8 cellular contexts compared by ENCODE assay signal in the genomic region with DNA sequence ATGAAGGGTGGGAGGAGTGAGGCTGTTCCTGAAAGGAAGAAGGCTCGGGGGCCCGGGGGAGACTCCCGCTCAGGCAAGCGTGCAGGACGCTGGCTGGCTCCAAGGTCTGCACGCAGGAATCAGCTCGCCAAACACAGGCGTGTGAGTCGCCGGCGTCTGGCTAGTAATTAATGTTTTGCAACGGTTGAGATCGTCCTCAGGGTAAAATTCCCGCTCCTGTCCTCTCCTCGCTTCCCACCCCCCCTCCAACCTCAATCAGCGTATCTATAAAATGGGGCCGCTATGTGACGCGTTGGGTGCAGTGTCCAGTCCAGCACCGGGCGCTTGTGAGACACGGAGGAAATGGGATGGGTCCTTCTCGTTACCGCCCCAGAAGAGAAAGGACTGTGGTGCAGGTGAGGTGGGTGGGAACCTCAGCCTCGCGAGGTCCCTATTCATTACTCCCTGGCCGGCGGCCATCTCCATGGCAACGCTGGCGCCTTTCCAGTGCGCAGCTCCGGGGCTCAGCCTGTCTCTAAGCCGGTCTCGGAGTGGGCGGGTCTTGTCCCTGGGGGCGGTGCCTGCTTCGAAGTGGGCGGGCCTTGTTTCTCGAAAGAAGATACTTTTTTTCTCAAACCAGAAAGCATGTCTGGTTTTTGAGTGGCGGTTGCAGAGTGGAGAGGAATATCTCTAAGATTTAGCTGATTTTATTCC. TPM values are rescaled to one million over a fixed set of nuclear protein-coding genes. Genes with fewer than 3 reads are reported as not detected.
DNase-seq lines count a peak whose midpoint lies in the region; ATAC-seq and TF ChIP-seq lines count a peak whose summit lies in the region.

No MANE protein-coding gene starts in this region.

- no peak overlapping the region for H3K27ac ChIP-seq in GM23248
- H3K27ac ChIP-seq in MM.1S (ENCODE audit: low read length) = no peak overlapping the region
- peak overlapping the region; percentile 82 for H3K27ac ChIP-seq in neural progenitor cell

- H3F3A ChIP-seq in GM23248 (ENCODE audit: insufficient read depth) = peaks cover 6% of the 10 kb centered on the region
- no peaks in the 10 kb centered on the region for H3F3A ChIP-seq in MM.1S (ENCODE audit: insufficient read depth, low read length)
- peaks cover 62% of the 10 kb centered on the region for H3F3A ChIP-seq in neural progenitor cell (ENCODE audit: low read depth)

- DNase-seq in DMS 273 (lab: John Stamatoyannopoulos, UW; ENCODE audit: unreplicated experiment) = peak; percentile 98
- peak; percentile 91 for DNase-seq in GM23248
- DNase-seq in MM.1S = peak; percentile 90
- DNase-seq in SHP77 treated with DMSO at 0.1 percent for 48 hours (lab: John Stamatoyannopoulos, UW) = peak; percentile 90
- peak; percentile 87 for DNase-seq in activated gamma-delta T cell treated with anti-CD3 and anti-CD28 coated beads, Interleukin-2, amount 50 U/mL, for 16 hours (ENCODE audit: low read depth)
- peak; percentile 87 to 96 for DNase-seq in foreskin fibroblast
- peak; percentile 99 for DNase-seq in neural progenitor cell (ENCODE audit: low spot score)
- peak; percentile 92 to 95 for DNase-seq in stimulated activated naive CD8-positive, alpha-beta T cell treated with anti-CD3 and anti-CD28 coated beads, Interleukin-15, amount 100 ng/mL, for 72 hours

- H3K9me3 ChIP-seq in GM23248 (ENCODE audit: low read depth) (no peaks in the 10 kb centered on the region), MM.1S (replicated peaks; ENCODE audit: insufficient read depth, low read length) (no peaks in the 10 kb centered on the region), neural progenitor cell (ENCODE audit: low read depth) (no peaks in the 10 kb centered on the region)

- H3K27me3 ChIP-seq in GM23248 (replicated peaks; ENCODE audit: insufficient read depth) (no peaks in the 10 kb centered on the region), MM.1S (replicated peaks; ENCODE audit: insufficient read depth, low read length) (peaks cover 60% of the 10 kb centered on the region), neural progenitor cell (no peaks in the 10 kb centered on the region)

- no peak for TF ChIP-seq CTCF in MM.1S (IDR thresholded peaks at IDR 0.05; ENCODE audit: low read length)
- TF ChIP-seq CTCF in foreskin fibroblast (IDR thresholded peaks at IDR 0.05; ENCODE audit: low read depth, low read length) = no peak
- TF ChIP-seq CTCF in neural progenitor cell (IDR thresholded peaks at IDR 0.05) = no peak

- H3K9me2 ChIP-seq in GM23248 (ENCODE audit: insufficient read depth) = no peaks in the 10 kb centered on the region
- H3K9me2 ChIP-seq in MM.1S (replicated peaks; ENCODE audit: insufficient read depth, low read length) = no peaks in the 10 kb centered on the region

- H3K4me1 Mint-ChIP-seq in neural progenitor cell = peaks cover 52% of the 10 kb centered on the region
- H3K4me1 Mint-ChIP-seq in stimulated activated naive CD8-positive, alpha-beta T cell treated with anti-CD3 and anti-CD28 coated beads, Interleukin-15, amount 100 ng/mL, for 72 hours = peaks cover 35% of the 10 kb centered on the region

- H3K4me1 ChIP-seq in GM23248 (ENCODE audit: insufficient read depth) = no peaks in the 10 kb centered on the region
- H3K4me1 ChIP-seq in MM.1S (ENCODE audit: low read length) = no peaks in the 10 kb centered on the region
- H3K4me1 ChIP-seq in neural progenitor cell = peaks cover 16% of the 10 kb centered on the region

- peak overlapping the region; percentile 95 for H3K27ac Mint-ChIP-seq in neural progenitor cell
- peak overlapping the region in 1 of 2 donors; percentile 63 for H3K27ac Mint-ChIP-seq in stimulated activated naive CD8-positive, alpha-beta T cell treated with anti-CD3 and anti-CD28 coated beads, Interleukin-15, amount 100 ng/mL, for 72 hours

- H3K36me3 Mint-ChIP-seq in neural progenitor cell = peaks cover 7% of the 10 kb centered on the region

- no peaks in the 10 kb centered on the region for H3K36me3 ChIP-seq in GM23248 (ENCODE audit: low read depth)
- no peaks in the 10 kb centered on the region for H3K36me3 ChIP-seq in MM.1S (replicated peaks; ENCODE audit: insufficient read depth, low read length)
- no peaks in the 10 kb centered on the region for H3K36me3 ChIP-seq in neural progenitor cell

- peak overlapping the region; percentile 69 for H3K4me2 ChIP-seq in GM23248 (ENCODE audit: unreplicated experiment)
- peak overlapping the region; percentile 40 for H3K4me2 ChIP-seq in MM.1S (ENCODE audit: low read depth, low read length)
- peak overlapping the region; percentile 73 for H3K4me2 ChIP-seq in neural progenitor cell

- H3K4me3 ChIP-seq in GM23248 (peak overlapping the region; percentile 70), MM.1S (ENCODE audit: low read length) (peak overlapping the region; percentile 37), foreskin fibroblast (ENCODE audit: low read depth in 1 of 2, low read length in 2 of 2) (peak overlapping the region; percentile 47 to 56), neural progenitor cell (peak overlapping the region; percentile 46)

- peak; percentile 98 for ATAC-seq in stimulated activated naive CD8-positive, alpha-beta T cell treated with anti-CD3 and anti-CD28 coated beads, Interleukin-15, amount 100 ng/mL, for 72 hours

- H3K9me3 Mint-ChIP-seq in neural progenitor cell = no peaks in the 10 kb centered on the region
- H3K9me3 Mint-ChIP-seq in stimulated activated naive CD8-positive, alpha-beta T cell treated with anti-CD3 and anti-CD28 coated beads, Interleukin-15, amount 100 ng/mL, for 72 hours = no peaks in the 10 kb centered on the region

- H3K4me3 Mint-ChIP-seq in neural progenitor cell = peak overlapping the region; percentile 86
- peak overlapping the region; percentile 81 to 85 for H3K4me3 Mint-ChIP-seq in stimulated activated naive CD8-positive, alpha-beta T cell treated with anti-CD3 and anti-CD28 coated beads, Interleukin-15, amount 100 ng/mL, for 72 hours

- 4 to 5% methylated on average over 36 to 40 of the region's 40 CpGs for WGBS in GM23248 (ENCODE audit: low coverage in 1 of 2, low lambda C conversion rate in 2 of 2, missing lambda C conversion rate in 2 of 2), 2 experiments

- in situ Hi-C loops in GM23248 (cut with MboI) = no loop called here

- H4K20me1 ChIP-seq in GM23248 (ENCODE audit: insufficient read depth) = no peaks in the 10 kb centered on the region
- H4K20me1 ChIP-seq in MM.1S (ENCODE audit: insufficient read depth, low read length) = no peaks in the 10 kb centered on the region
- H4K20me1 ChIP-seq in neural progenitor cell (ENCODE audit: low read depth) = no peaks in the 10 kb centered on the region

- H2AFZ ChIP-seq in GM23248 (peak overlapping the region; percentile 69), MM.1S (ENCODE audit: low read length) (peak overlapping the region; percentile 34; the same call in 1 of the 2 replicates), neural progenitor cell (replicated peaks) (no peak overlapping the region)

- H3K27me3 Mint-ChIP-seq in neural progenitor cell (ENCODE audit: insufficient read depth, low read depth) = peaks cover 6% of the 10 kb centered on the region
- no peaks in the 10 kb centered on the region for H3K27me3 Mint-ChIP-seq in stimulated activated naive CD8-positive, alpha-beta T cell treated with anti-CD3 and anti-CD28 coated beads, Interleukin-15, amount 100 ng/mL, for 72 hours

- H3K79me2 ChIP-seq in GM23248 (ENCODE audit: insufficient read depth) (no peaks in the 10 kb centered on the region), MM.1S (ENCODE audit: low read length) (no peaks in the 10 kb centered on the region), neural progenitor cell (ENCODE audit: low read depth) (no peaks in the 10 kb centered on the region)

- H3K9ac ChIP-seq in GM23248 (0 out of 2 replicates have a peak overlapping the region, but pooled peaks have one; percentile 6), MM.1S (ENCODE audit: low read length) (no peak overlapping the region), neural progenitor cell (no peak overlapping the region)

RNA-seq across cellular contexts. Expression of a gene that starts 6.5 kb away (rescaled TPM):
- 7.1 and 7.9 TPM in 2 replicates for total RNA-seq in GM23248 (2014; rRNA removed; shearing (Covaris generic))
- polyA plus RNA-seq in GM23248 (2016; fragmentation: Nextera tagmentation; extraction: Ambion mirVana) = 1.7 and 1.8 TPM in 2 replicates
- total RNA-seq in neural progenitor cell (ENCODE audit: low replicate concordance) = 2.1 and 15.2 TPM in 2 replicates

RNA-seq across cellular contexts. Expression of a gene that starts 12.2 kb away (rescaled TPM):
- 3.4 and 5.6 TPM in 2 replicates for total RNA-seq in GM23248 (2014; rRNA removed; shearing (Covaris generic))
- polyA plus RNA-seq in GM23248 (2016; fragmentation: Nextera tagmentation; extraction: Ambion mirVana) = 2.3 TPM in 2 replicates
- total RNA-seq in neural progenitor cell (ENCODE audit: low replicate concordance) = 4.8 and 10.8 TPM in 2 replicates

RNA-seq across cellular contexts. Expression of a gene that starts 13.0 kb away (rescaled TPM):
- total RNA-seq in GM23248 (2014; rRNA removed; shearing (Covaris generic)) = 9.9 and 17.8 TPM in 2 replicates
- 16.2 and 18.2 TPM in 2 replicates for polyA plus RNA-seq in GM23248 (2016; fragmentation: Nextera tagmentation; extraction: Ambion mirVana)
- total RNA-seq in neural progenitor cell (ENCODE audit: low replicate concordance) = 3.2 and 5.4 TPM in 2 replicates

RNA-seq across cellular contexts. Expression of a gene that starts 18.3 kb away (rescaled TPM):
- total RNA-seq in GM23248 (2014; rRNA removed; shearing (Covaris generic)) = 1.3 and 1.5 TPM in 2 replicates
- 0.21 and 0.51 TPM in 2 replicates for polyA plus RNA-seq in GM23248 (2016; fragmentation: Nextera tagmentation; extraction: Ambion mirVana)
- 0.49 and 4.5 TPM in 2 replicates for total RNA-seq in neural progenitor cell (ENCODE audit: low replicate concordance)

RNA-seq across cellular contexts. Expression of a gene that starts 37.2 kb away (rescaled TPM):
- total RNA-seq in GM23248 (2014; rRNA removed; shearing (Covaris generic)) = 3.0 and 4.2 TPM in 2 replicates
- 1.2 and 1.3 TPM in 2 replicates for polyA plus RNA-seq in GM23248 (2016; fragmentation: Nextera tagmentation; extraction: Ambion mirVana)
- 3.9 and 12.5 TPM in 2 replicates for total RNA-seq in neural progenitor cell (ENCODE audit: low replicate concordance)
